In genomic region chr7:156102267-156102666, GRCh38 we compare ENCODE assay signal across 7 cellular contexts.
"Had no signal": no experiment of that assay in that cellular context is flagged by ENCODE, and none has a peak within 500 bp of the region (broad histone marks: within the 10 kb centered on the region; RNA-seq: fewer than 3 reads in every experiment).

No MANE protein-coding gene starts in this region.

- FAIRE-seq: G401.6, GM12878, GM12892, GM18507, GM19239 had no signal

- DNase-seq: GDM1, GF-D8 had no signal

- H3K4me3 ChIP-seq: GM12878 had no signal

- ATAC-seq: GM12878 had no signal
